Comparison of ENCODE assay signal across 8 cellular contexts in genomic region chr1:22749919-22750670, GRCh38. TPM values are rescaled to one million over a fixed set of nuclear protein-coding genes. Genes with fewer than 3 reads are reported as not detected.
DNase-seq lines count a peak whose midpoint lies in the region; ATAC-seq, FAIRE-seq and TF ChIP-seq lines count a peak whose summit lies in the region.

No MANE protein-coding gene starts in this region.

- no peak overlapping the region for H3K4me3 Mint-ChIP-seq in activated T-helper 17 cell treated with anti-CD3 and anti-CD28 coated beads, Interleukin-2, amount 50 U/mL, for 72 hours

- ATAC-seq in activated T-helper 17 cell treated with anti-CD3 and anti-CD28 coated beads, Interleukin-2, amount 50 U/mL, for 72 hours (replicated peaks) = peak; percentile 87
- ATAC-seq in HG03460 (IDR thresholded peaks at IDR 0.05; ENCODE audit: unreplicated experiment) = no peak

- no peak overlapping the region for H3K4me3 ChIP-seq in BLaER1
- no peak overlapping the region for H3K4me3 ChIP-seq in stomach

- H3K27ac ChIP-seq in BLaER1 (peak overlapping the region; percentile 36; the same call in 1 of the 2 replicates), stomach (peak overlapping the region; percentile 29 to 85 (median 57))

- no peak for TF ChIP-seq CTCF in stomach (IDR thresholded peaks at IDR 0.05)

- H3K9me3 Mint-ChIP-seq in activated T-helper 17 cell treated with anti-CD3 and anti-CD28 coated beads, Interleukin-2, amount 50 U/mL, for 72 hours = no peaks in the 10 kb centered on the region

- 0 to 8% (median 4%) methylated on average over 5 of the region's 5 CpGs for WGBS in stomach, 5 donors

- H3K36me3 ChIP-seq in BLaER1 (no peaks in the 10 kb centered on the region), stomach (no peaks in the 10 kb centered on the region)

- no peaks in the 10 kb centered on the region for H3K36me3 Mint-ChIP-seq in activated T-helper 17 cell treated with anti-CD3 and anti-CD28 coated beads, Interleukin-2, amount 50 U/mL, for 72 hours (ENCODE audit: low read depth)

- H3K27ac Mint-ChIP-seq in activated T-helper 17 cell treated with anti-CD3 and anti-CD28 coated beads, Interleukin-2, amount 50 U/mL, for 72 hours = peak overlapping the region; percentile 69

- intact Hi-C loops in stomach (cut with DNase I; ENCODE audit: low total_unique reads) = no loop called here

- H3K4me1 Mint-ChIP-seq in activated T-helper 17 cell treated with anti-CD3 and anti-CD28 coated beads, Interleukin-2, amount 50 U/mL, for 72 hours = peaks cover 5% of the 10 kb centered on the region

- H3K27me3 ChIP-seq in BLaER1 (no peaks in the 10 kb centered on the region), stomach (no peaks in the 10 kb centered on the region)

- peak overlapping the region; percentile 47 for H3K4me2 ChIP-seq in BLaER1

- peaks cover 9% of the 10 kb centered on the region for H3K27me3 Mint-ChIP-seq in activated T-helper 17 cell treated with anti-CD3 and anti-CD28 coated beads, Interleukin-2, amount 50 U/mL, for 72 hours

- peaks cover 17% of the 10 kb centered on the region for H3K4me1 ChIP-seq in BLaER1
- H3K4me1 ChIP-seq in stomach = peaks cover 11 to 27% (median 17%) of the 10 kb centered on the region in 4 donors

- H3K9me3 ChIP-seq in BLaER1 (no peaks in the 10 kb centered on the region), stomach (no peaks in the 10 kb centered on the region)

- H3K9ac ChIP-seq in BLaER1 = peak overlapping the region; percentile 6; the same call in 1 of the 2 replicates

- DNase-seq in HT1080 (ENCODE audit: low read depth) (peak; percentile 94), stomach (peak; percentile 47), inferior parietal cortex (ENCODE audit: extremely low spot score) (no peak), erythroblast (lab: John Stamatoyannopoulos, UW) (no peak)

- no peak for TF ChIP-seq EP300 in stomach (IDR thresholded peaks at IDR 0.05)

- peak; percentile 90 for FAIRE-seq in islet of Langerhans (lab: Jason Lieb, UNC)

- TF ChIP-seq POLR2A in stomach (IDR thresholded peaks at IDR 0.05) = no peak
- no peak for TF ChIP-seq POLR2A in erythroblast (IDR thresholded peaks at IDR 0.05; ENCODE audit: low read length)

- no peaks in the 10 kb centered on the region for H4K20me1 ChIP-seq in BLaER1

RNA-seq across cellular contexts. Expression of gene EPHB2, which starts 39.5 kb away (rescaled TPM):
- total RNA-seq in HT1080 (2014; rRNA removed; shearing (Covaris generic)) = 74.0 and 90.3 TPM in 2 replicates
- polyA plus RNA-seq in HT1080 (2015; cell fraction: cytosol; rRNA removed) = 45.1 and 52.1 TPM in 2 replicates
- 58.0 and 60.6 TPM in 2 replicates for polyA plus RNA-seq in HT1080 (2015; cell fraction: nucleus; rRNA removed)
- total RNA-seq in activated T-helper 17 cell treated with anti-CD3 and anti-CD28 coated beads, Interleukin-2, amount 50 U/mL, for 72 hours = under 1 TPM in 1 of 2 donors, not detected in 1; 0.04 TPM
- 10 to 100 TPM in 2 of 5 donors, 1 to 10 TPM in 2, not detected in 1; 2.6 to 88.1 (median 13.9) TPM for total RNA-seq in stomach
- 1 to 10 TPM in 1 of 3 donors, under 1 TPM in 2; 0.13 to 1.8 (median 0.31) TPM for polyA plus RNA-seq in stomach

Comparison
In these comparisons a context has a peak if more than half of its experiments do, and no peak if none do; other contexts are left out.
1. DNase-seq: peak in HT1080 (single experiment) and stomach (single experiment); none in inferior parietal cortex (single experiment) and erythroblast (0 of 2).